8 cellular contexts compared by ENCODE assay signal in genomic region chr17:42609814-42610801, GRCh38. TPM values are rescaled to one million over a fixed set of nuclear protein-coding genes. Genes with fewer than 3 reads are reported as not detected.
A peak's percentile ranks its signal among the peaks of the same experiment; 100 is the strongest.
DNase-seq lines count a peak whose midpoint lies in the region; ATAC-seq and TF ChIP-seq lines count a peak whose summit lies in the region.
"Not testable (repeated sequence)": the region's sequence is repeated elsewhere in the genome, so short reads cannot be mapped to it uniquely, and the experiment has no call there.

No MANE protein-coding gene starts in this region.

- TF ChIP-seq POLR2A in tibial nerve (IDR thresholded peaks at IDR 0.05): not testable (repeated sequence)

- H3K27me3 ChIP-seq in DND-41 (ENCODE audit: insufficient read depth, low read length, poor library complexity); OCI-LY1 (ENCODE audit: insufficient read depth, low read length); duodenal mucosa (ENCODE audit: control insufficient read depth in 1 of 2, insufficient read depth in 2 of 2, low read length in 2 of 2); parathyroid adenoma (ENCODE audit: control insufficient read depth, insufficient read depth, low read length); tibial nerve: not testable (repeated sequence)

- H2AFZ ChIP-seq in DND-41 (ENCODE audit: low read depth, low read length) (peak overlapping the region; percentile 81), parathyroid adenoma (peak overlapping the region; percentile 90)
- not testable (repeated sequence) for H2AFZ ChIP-seq in OCI-LY1 (ENCODE audit: low read length)

- H3K27ac ChIP-seq in DND-41 (ENCODE audit: low read length) (peak overlapping the region; percentile 87), OCI-LY1 (ENCODE audit: low read depth, low read length, poor library complexity, severe bottlenecking) (peak overlapping the region; percentile 19), duodenal mucosa (ENCODE audit: low read depth, low read length) (peak overlapping the region; percentile 30), parathyroid adenoma (peak overlapping the region; percentile 50), tibial nerve (peak overlapping the region; percentile 51 to 98 (median 76))

- not testable (repeated sequence) for H3K9me3 ChIP-seq in DND-41 (ENCODE audit: insufficient read depth, low read length, severe bottlenecking); OCI-LY1 (ENCODE audit: low read length); duodenal mucosa (ENCODE audit: control insufficient read depth in 1 of 2, low read length in 2 of 2); parathyroid adenoma (ENCODE audit: control insufficient read depth, low read length); tibial nerve

- H3K4me1 ChIP-seq in DND-41 (ENCODE audit: insufficient read depth, low read length) (peaks cover 35% of the 10 kb centered on the region), OCI-LY1 (ENCODE audit: insufficient read depth, low read length, severe bottlenecking) (peaks cover 35% of the 10 kb centered on the region), duodenal mucosa (ENCODE audit: control insufficient read depth in 1 of 2, insufficient read depth in 2 of 2, low read length in 2 of 2) (peaks cover 18 to 22% of the 10 kb centered on the region in 2 donors), tibial nerve (peaks cover 0 to 43% (median 28%) of the 10 kb centered on the region in 4 donors)
- not testable (repeated sequence) for H3K4me1 ChIP-seq in parathyroid adenoma

- peaks cover 13% of the 10 kb centered on the region for H4K20me1 ChIP-seq in DND-41 (ENCODE audit: insufficient read depth, low read length)
- not testable (repeated sequence) for H4K20me1 ChIP-seq in OCI-LY1 (ENCODE audit: insufficient read depth, low read length)

- H3K36me3 ChIP-seq in DND-41 (ENCODE audit: insufficient read depth, low read length) (peaks cover 44% of the 10 kb centered on the region), OCI-LY1 (ENCODE audit: insufficient read depth, low read length) (peaks cover 34% of the 10 kb centered on the region), duodenal mucosa (ENCODE audit: control insufficient read depth in 1 of 2, insufficient read depth in 2 of 2, low read length in 2 of 2) (peaks cover 15 to 32% of the 10 kb centered on the region in 2 donors), tibial nerve (peaks cover 0 to 40% (median 0%) of the 10 kb centered on the region in 3 donors)
- not testable (repeated sequence) for H3K36me3 ChIP-seq in parathyroid adenoma (ENCODE audit: control insufficient read depth, insufficient read depth, low read length)

- peaks cover 52% of the 10 kb centered on the region for H3K79me2 ChIP-seq in DND-41 (ENCODE audit: insufficient read depth, low read length)
- peaks cover 42% of the 10 kb centered on the region for H3K79me2 ChIP-seq in OCI-LY1 (ENCODE audit: insufficient read depth, low read length)
- H3K79me2 ChIP-seq in parathyroid adenoma: peaks cover 24% of the 10 kb centered on the region

- WGBS in tibial nerve, 2 donors: 10 to 14% methylated on average over 31 to 35 of the region's 42 CpGs

- not testable (repeated sequence) for H3F3A ChIP-seq in OCI-LY1 (ENCODE audit: insufficient read depth, low read length)

- H3K9ac ChIP-seq in DND-41 (ENCODE audit: low read depth, low read length): peak overlapping the region; percentile 71
- H3K9ac ChIP-seq in OCI-LY1 (ENCODE audit: low read length): peak overlapping the region; percentile 87
- H3K9ac ChIP-seq in duodenal mucosa (ENCODE audit: low read depth in 1 of 2, low read length in 2 of 2): peak overlapping the region; percentile 77 to 93
- H3K9ac ChIP-seq in parathyroid adenoma: peak overlapping the region; percentile 39

- peak; percentile 47 for DNase-seq in DND-41
- DNase-seq in activated T-cell treated with anti-CD3 and anti-CD28 coated beads for 48 hours (ENCODE audit: low read depth): peak; percentile 5
- peak; percentile 59 for DNase-seq in iPS-NIHi11 (ENCODE audit: low spot score)
- DNase-seq in tibial nerve (ENCODE audit: low spot score in 2 of 2): not testable (repeated sequence)

- H3K4me2 ChIP-seq in DND-41 (ENCODE audit: insufficient read depth, low read length): peak overlapping the region; percentile 64
- peak overlapping the region; percentile 68 for H3K4me2 ChIP-seq in OCI-LY1 (ENCODE audit: low read length)
- peak overlapping the region; percentile 97 for H3K4me2 ChIP-seq in parathyroid adenoma (ENCODE audit: low read length)

- H3K9me2 ChIP-seq in OCI-LY1 (ENCODE audit: low read depth, low read length): not testable (repeated sequence)

- TF ChIP-seq EP300 in tibial nerve (IDR thresholded peaks at IDR 0.05): not testable (repeated sequence)

- ATAC-seq in DND-41 (ENCODE audit: insufficient read depth, low read depth): not testable (repeated sequence)
- peak; percentile 5 for ATAC-seq in HG02884 (IDR thresholded peaks at IDR 0.05; ENCODE audit: unreplicated experiment)

- TF ChIP-seq CTCF in DND-41 (IDR thresholded peaks at IDR 0.05; ENCODE audit: borderline replicate concordance, extremely low read depth, low read length, poor library complexity, severe bottlenecking): peak; percentile 5
- not testable (repeated sequence) for TF ChIP-seq CTCF in OCI-LY1 (IDR thresholded peaks at IDR 0.05; ENCODE audit: low read length); parathyroid adenoma (IDR thresholded peaks at IDR 0.05); tibial nerve (IDR thresholded peaks at IDR 0.05)

- H3K4me3 ChIP-seq in DND-41 (ENCODE audit: low read depth in 1 of 2, low read length in 2 of 2): peak overlapping the region; percentile 53 to 75
- H3K4me3 ChIP-seq in OCI-LY1 (ENCODE audit: low read depth, low read length, poor library complexity, severe bottlenecking): peak overlapping the region; percentile 81
- H3K4me3 ChIP-seq in duodenal mucosa (ENCODE audit: low read depth in 1 of 2, low read length in 2 of 2): peak overlapping the region; percentile 98
- peak overlapping the region; percentile 98 for H3K4me3 ChIP-seq in parathyroid adenoma (ENCODE audit: low read depth, low read length)
- peak overlapping the region; percentile 50 to 96 (median 88) for H3K4me3 ChIP-seq in tibial nerve

RNA-seq across cellular contexts. Expression of gene TUBG1, which starts 0.6 kb away (rescaled TPM):
- total RNA-seq in tibial nerve: 10 to 100 TPM; 15.3 to 45.6 (median 21.6) TPM

RNA-seq across cellular contexts. Expression of gene RETREG3, which starts 0.9 kb away (rescaled TPM):
- total RNA-seq in tibial nerve: 10 to 100 TPM; 43.1 to 61.8 (median 57.7) TPM

RNA-seq across cellular contexts. Expression of gene PSMC3IP, which starts 32.6 kb away (rescaled TPM):
- 1 to 10 TPM; 4.9 to 9.0 (median 7.4) TPM for total RNA-seq in tibial nerve

RNA-seq across cellular contexts. Expression of gene MLX, which starts 43.2 kb away (rescaled TPM):
- total RNA-seq in tibial nerve: 10 to 100 TPM; 31.8 to 44.4 (median 39.1) TPM

RNA-seq across cellular contexts. Expression of gene COASY, which starts 48.2 kb away (rescaled TPM):
- total RNA-seq in tibial nerve: 10 to 100 TPM; 22.9 to 33.9 (median 25.5) TPM

Comparison
In these comparisons a context has a peak if more than half of its experiments do, and no peak if none do; other contexts are left out.
1. H3K27ac ChIP-seq: peak in every context shown above with its lines; median percentile 87 in DND-41; 76 in tibial nerve; 50 in parathyroid adenoma; 30 in duodenal mucosa; 19 in OCI-LY1.